Comparison of ENCODE assay signal across 21 cellular contexts in the genomic region with DNA sequence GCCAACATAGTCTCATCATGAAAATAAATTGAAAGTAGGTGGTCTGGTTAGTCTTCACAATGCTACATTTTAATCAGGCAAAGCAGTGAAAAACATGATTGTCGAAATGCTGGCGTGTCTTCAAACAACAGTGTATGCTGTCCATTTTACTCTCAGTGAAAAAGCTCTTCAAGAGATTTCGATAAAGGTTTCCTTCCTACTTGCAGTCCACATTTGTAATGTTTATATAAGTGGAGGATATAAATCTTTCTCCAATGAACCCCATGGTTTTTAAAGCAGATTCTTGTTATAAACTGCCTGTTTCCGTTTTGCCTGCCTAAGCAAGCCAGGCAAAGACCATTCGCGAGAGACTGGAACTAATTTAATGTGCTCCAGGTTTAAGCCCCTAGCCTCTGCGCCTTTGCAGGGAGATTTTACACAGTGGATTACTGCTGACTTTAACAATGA.
DNase-seq lines count a peak whose midpoint lies in the region; ATAC-seq and TF ChIP-seq lines count a peak whose summit lies in the region.
"Had no signal": no experiment of that assay in that cellular context is flagged by ENCODE, and none has a peak within 500 bp of the region (broad histone marks: within the 10 kb centered on the region; RNA-seq: fewer than 3 reads in every experiment).

No MANE protein-coding gene starts in this region.

- peaks cover 24% of the 10 kb centered on the region for H3K4me1 Mint-ChIP-seq in osteocyte (ENCODE audit: unreplicated experiment)
- H3K4me1 Mint-ChIP-seq in activated T-cell treated with anti-CD3 and anti-CD28 coated beads, Interleukin-2, amount 50 U/mL, for 4 hours (ENCODE audit: low read depth), result no peaks in the 10 kb centered on the region

- no peaks in the 10 kb centered on the region for H3K9me3 Mint-ChIP-seq in osteocyte (ENCODE audit: unreplicated experiment)
- H3K9me3 Mint-ChIP-seq in activated T-cell treated with anti-CD3 and anti-CD28 coated beads, Interleukin-2, amount 50 U/mL, for 4 hours, result no peaks in the 10 kb centered on the region
- H3K9me3 Mint-ChIP-seq: H9; stimulated activated naive CD8-positive, alpha-beta T cell treated with anti-CD3 and anti-CD28 coated beads, Interleukin-15, amount 100 ng/mL, for 72 hours had no signal

- no peaks in the 10 kb centered on the region for H3K36me3 Mint-ChIP-seq in osteocyte (ENCODE audit: unreplicated experiment)
- no peaks in the 10 kb centered on the region for H3K36me3 Mint-ChIP-seq in activated T-cell treated with anti-CD3 and anti-CD28 coated beads, Interleukin-2, amount 50 U/mL, for 4 hours (ENCODE audit: insufficient read depth)
- H3K36me3 Mint-ChIP-seq: activated CD8-positive, alpha-beta memory T cell treated with anti-CD3 and anti-CD28 coated beads, Interleukin-2, amount 10 ng/mL, durations not matched to agents 7 days and 5 days had no signal

- no peak overlapping the region for H3K4me3 ChIP-seq in WERI-Rb-1 (ENCODE audit: low read depth, low read length)
- H3K4me3 ChIP-seq: K562 had no signal

- H3K9me3 ChIP-seq in WERI-Rb-1 (ENCODE audit: severe bottlenecking), result no peaks in the 10 kb centered on the region

- peak overlapping the region; percentile 56 for H3K4me3 Mint-ChIP-seq in osteocyte (ENCODE audit: unreplicated experiment)
- H3K4me3 Mint-ChIP-seq in activated T-cell treated with anti-CD3 and anti-CD28 coated beads, Interleukin-2, amount 50 U/mL, for 4 hours, result no peak overlapping the region
- H3K4me3 Mint-ChIP-seq: activated CD8-positive, alpha-beta memory T cell treated with anti-CD3 and anti-CD28 coated beads, Interleukin-2, amount 10 ng/mL, durations not matched to agents 7 days and 5 days; H9; stimulated activated naive CD8-positive, alpha-beta T cell treated with anti-CD3 and anti-CD28 coated beads, Interleukin-15, amount 100 ng/mL, for 72 hours; T-helper 17 cell had no signal

- H3K27ac ChIP-seq in WERI-Rb-1, result no peak overlapping the region

- peak overlapping the region; percentile 70 for H3K27ac Mint-ChIP-seq in osteocyte (ENCODE audit: unreplicated experiment)
- H3K27ac Mint-ChIP-seq: activated CD8-positive, alpha-beta memory T cell treated with anti-CD3 and anti-CD28 coated beads, Interleukin-2, amount 10 ng/mL, durations not matched to agents 7 days and 5 days; H9; stimulated activated naive CD8-positive, alpha-beta T cell treated with anti-CD3 and anti-CD28 coated beads, Interleukin-15, amount 100 ng/mL, for 72 hours; T-helper 17 cell had no signal

- H3K36me3 ChIP-seq in WERI-Rb-1, result no peaks in the 10 kb centered on the region

- no peaks in the 10 kb centered on the region for H3K27me3 ChIP-seq in WERI-Rb-1 (ENCODE audit: insufficient read depth, low read depth, severe bottlenecking)

- TF ChIP-seq CTCF in WERI-Rb-1 (IDR thresholded peaks at IDR 0.05; ENCODE audit: low read depth, low read length), result no peak
- no peak for TF ChIP-seq CTCF in osteocyte (IDR thresholded peaks at IDR 0.05)

- no peak for ATAC-seq in activated T-cell treated with anti-CD3 and anti-CD28 coated beads, Interleukin-2, amount 50 U/mL, for 4 hours
- ATAC-seq in GM21825 (IDR thresholded peaks at IDR 0.05; ENCODE audit: unreplicated experiment), result no peak
- ATAC-seq in GM21723 (IDR thresholded peaks at IDR 0.05; ENCODE audit: unreplicated experiment), result no peak
- ATAC-seq: activated CD8-positive, alpha-beta memory T cell treated with anti-CD3 and anti-CD28 coated beads, Interleukin-2, amount 10 ng/mL, durations not matched to agents 7 days and 5 days; K562; left colon; stimulated activated naive CD8-positive, alpha-beta T cell treated with anti-CD3 and anti-CD28 coated beads, Interleukin-15, amount 100 ng/mL, for 72 hours; T-helper 17 cell had no signal

- DNase-seq in GM04504 (ENCODE audit: low read depth), result peak; percentile 52
- peak; percentile 8 for DNase-seq in WERI-Rb-1
- DNase-seq in fibroblast of peridontal ligament (ENCODE audit: extremely low read depth), result peak; percentile 53
- DNase-seq in osteocyte (ENCODE audit: extremely low spot score, unreplicated experiment), result no peak
- DNase-seq in activated T-cell treated with anti-CD3 and anti-CD28 coated beads, Interleukin-2, amount 50 U/mL, for 4 hours, result no peak
- DNase-seq in NCI-H2171 treated with DMSO at 0.1 percent for 48 hours (lab: John Stamatoyannopoulos, UW), result no peak
- DNase-seq: activated CD4-positive, alpha-beta T cell treated with anti-CD3 and anti-CD28 coated beads for 1 hour; activated CD8-positive, alpha-beta memory T cell treated with anti-CD3 and anti-CD28 coated beads, Interleukin-2, amount 10 ng/mL, durations not matched to agents 7 days and 5 days; central memory CD4-positive, alpha-beta T cell; effector memory CD4-positive, alpha-beta T cell; H9; left colon; NCI-H2029; NCI-H446 treated with DMSO at 0.1 percent for 48 hours; occipital lobe; SHP77; stimulated activated naive CD8-positive, alpha-beta T cell treated with anti-CD3 and anti-CD28 coated beads, Interleukin-15, amount 100 ng/mL, for 72 hours; T-helper 17 cell had no signal

- H3K27me3 Mint-ChIP-seq in osteocyte (ENCODE audit: unreplicated experiment), result no peaks in the 10 kb centered on the region
- no peaks in the 10 kb centered on the region for H3K27me3 Mint-ChIP-seq in activated T-cell treated with anti-CD3 and anti-CD28 coated beads, Interleukin-2, amount 50 U/mL, for 4 hours (ENCODE audit: low read depth)
- H3K27me3 Mint-ChIP-seq: activated CD8-positive, alpha-beta memory T cell treated with anti-CD3 and anti-CD28 coated beads, Interleukin-2, amount 10 ng/mL, durations not matched to agents 7 days and 5 days; stimulated activated naive CD8-positive, alpha-beta T cell treated with anti-CD3 and anti-CD28 coated beads, Interleukin-15, amount 100 ng/mL, for 72 hours; T-helper 17 cell had no signal

Comparison
In these comparisons a context has a peak if more than half of its experiments do, and no peak if none do; other contexts are left out.
1. DNase-seq: peak in GM04504 (single experiment), WERI-Rb-1 (single experiment) and fibroblast of peridontal ligament (single experiment); none in osteocyte (single experiment), activated T-cell treated with anti-CD3 and anti-CD28 coated beads, Interleukin-2, amount 50 U/mL, for 4 hours (single experiment) and NCI-H2171 treated with DMSO at 0.1 percent for 48 hours (single experiment).